In the genomic region with DNA sequence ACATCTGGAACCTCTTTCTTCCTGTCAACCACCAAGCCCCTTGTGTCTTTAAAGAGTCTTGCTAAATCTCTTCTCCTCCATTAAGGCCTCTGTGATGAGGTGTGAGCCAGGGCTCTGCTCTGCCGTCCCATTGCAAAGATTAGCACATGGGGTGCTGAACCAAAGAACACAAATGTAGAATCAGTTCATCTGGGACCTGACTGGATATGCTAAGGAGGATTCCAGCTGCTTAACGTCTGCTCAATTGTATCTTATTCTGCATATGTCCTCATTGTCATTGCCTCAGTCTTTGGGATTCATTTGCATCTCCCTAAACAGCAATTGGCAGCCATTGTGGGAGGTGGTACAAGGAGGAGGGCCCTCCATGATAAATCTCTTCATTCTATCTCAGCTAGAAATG, we compare ENCODE assay signal across 19 cellular contexts.
DNase-seq lines count a peak whose midpoint lies in the region; ATAC-seq and TF ChIP-seq lines count a peak whose summit lies in the region.
"Had no signal": no experiment of that assay in that cellular context is flagged by ENCODE, and none has a peak within 500 bp of the region (broad histone marks: within the 10 kb centered on the region; RNA-seq: fewer than 3 reads in every experiment).

No MANE protein-coding gene starts in this region.

- H3K27me3 Mint-ChIP-seq in H9 (ENCODE audit: low read depth) (peaks cover 5% of the 10 kb centered on the region; the same call in 1 of the 2 replicates), glutamatergic neuron (ENCODE audit: unreplicated experiment) (no peaks in the 10 kb centered on the region)

- no peaks in the 10 kb centered on the region for H3K36me3 ChIP-seq in NT2/D1 (ENCODE audit: insufficient read depth, insufficient read length, low read length)
- H3K36me3 ChIP-seq in mesendoderm (ENCODE audit: control insufficient read depth, insufficient read depth, low read length): no peaks in the 10 kb centered on the region
- H3K36me3 ChIP-seq in Peyer's patch: no peaks in the 10 kb centered on the region
- no peaks in the 10 kb centered on the region for H3K36me3 ChIP-seq in adrenal gland (replicated peaks in 1 of 2)
- H3K36me3 ChIP-seq in hepatocyte (replicated peaks; ENCODE audit: insufficient read depth, low read depth): no peaks in the 10 kb centered on the region

- H3K9me3 Mint-ChIP-seq in H9: no peaks in the 10 kb centered on the region
- H3K9me3 Mint-ChIP-seq in glutamatergic neuron (ENCODE audit: unreplicated experiment): no peaks in the 10 kb centered on the region

- H3K27me3 ChIP-seq in H9 (ENCODE audit: insufficient read depth, low read length): no peaks in the 10 kb centered on the region
- no peaks in the 10 kb centered on the region for H3K27me3 ChIP-seq in NT2/D1 (ENCODE audit: insufficient read depth, insufficient read length)
- H3K27me3 ChIP-seq in mesendoderm (ENCODE audit: insufficient read depth, low read length, poor library complexity): no peaks in the 10 kb centered on the region
- H3K27me3 ChIP-seq in Peyer's patch: no peaks in the 10 kb centered on the region
- no peaks in the 10 kb centered on the region for H3K27me3 ChIP-seq in adrenal gland
- no peaks in the 10 kb centered on the region for H3K27me3 ChIP-seq in hepatocyte

- H3K4me1 ChIP-seq in H9 (ENCODE audit: insufficient read depth, low read length): peaks cover 5% of the 10 kb centered on the region; the same call in 1 of the 2 replicates
- H3K4me1 ChIP-seq in NT2/D1 (ENCODE audit: insufficient read depth, insufficient read length): no peaks in the 10 kb centered on the region
- H3K4me1 ChIP-seq in mesendoderm (ENCODE audit: control insufficient read depth, low read depth, low read length): no peaks in the 10 kb centered on the region
- no peaks in the 10 kb centered on the region for H3K4me1 ChIP-seq in Peyer's patch
- H3K4me1 ChIP-seq in adrenal gland (replicated peaks in 1 of 2): no peaks in the 10 kb centered on the region
- no peaks in the 10 kb centered on the region for H3K4me1 ChIP-seq in hepatocyte (ENCODE audit: insufficient read depth)

- H2BK5ac ChIP-seq in H9 (ENCODE audit: insufficient read length, low read length): no peak overlapping the region
- H2BK5ac ChIP-seq in mesendoderm (ENCODE audit: low read length): no peak overlapping the region

- H3K79me1 ChIP-seq in H9 (ENCODE audit: insufficient read depth, low read depth, low read length, poor library complexity, severe bottlenecking): no peaks in the 10 kb centered on the region
- no peaks in the 10 kb centered on the region for H3K79me1 ChIP-seq in mesendoderm (ENCODE audit: low read length)

- no peak overlapping the region for H2BK120ac ChIP-seq in H9 (ENCODE audit: low read depth, low read length, poor library complexity, severe bottlenecking)
- no peak overlapping the region for H2BK120ac ChIP-seq in mesendoderm (ENCODE audit: low read depth, low read length)

- WGBS in H9 (ENCODE audit: extremely low coverage, insufficient read length, low lambda C conversion rate): no CpG with 5 or more reads among the region's 2 CpGs
- no CpG with 5 or more reads among the region's 2 CpGs for WGBS in mesendoderm (ENCODE audit: extremely low coverage, insufficient coverage, low lambda C conversion rate)
- 49 to 64% (median 56%) methylated on average over 2 of the region's 2 CpGs for WGBS in adrenal gland, 4 donors
- 46% methylated on average over 2 of the region's 2 CpGs for WGBS in hepatocyte (ENCODE audit: low lambda C conversion rate, missing lambda C conversion rate)

- H3K27ac Mint-ChIP-seq in H9 (peak overlapping the region; percentile 46 to 53 (median 53); a peak in 5 of 7 replicates), glutamatergic neuron (ENCODE audit: unreplicated experiment) (peak overlapping the region; percentile 2)

- no peak overlapping the region for H4K5ac ChIP-seq in H9 (ENCODE audit: insufficient read length, low read depth, low read length)
- H4K5ac ChIP-seq in mesendoderm (ENCODE audit: low read length): no peak overlapping the region

- peaks cover 17 to 19% of the 10 kb centered on the region in 2 experiments for H3K4me1 Mint-ChIP-seq in H9
- peaks cover 7% of the 10 kb centered on the region for H3K4me1 Mint-ChIP-seq in glutamatergic neuron (ENCODE audit: low read depth, unreplicated experiment)

- TF ChIP-seq POLR2A in Peyer's patch (IDR thresholded peaks at IDR 0.05): no peak
- no peak for TF ChIP-seq POLR2A in adrenal gland (IDR thresholded peaks at IDR 0.05)

- H3K4ac ChIP-seq in H9 (ENCODE audit: low read depth, low read length) (no peak overlapping the region), mesendoderm (ENCODE audit: low read depth, low read length) (no peak overlapping the region)

- H3K9me3 ChIP-seq in H9 (ENCODE audit: control insufficient read depth, low read depth, low read length) (no peaks in the 10 kb centered on the region), NT2/D1 (ENCODE audit: insufficient read depth, low read length) (no peaks in the 10 kb centered on the region), Peyer's patch (no peaks in the 10 kb centered on the region), adrenal gland (replicated peaks in 1 of 3) (no peaks in the 10 kb centered on the region), hepatocyte (ENCODE audit: low read depth) (no peaks in the 10 kb centered on the region)

- H3K18ac ChIP-seq in H9 (ENCODE audit: insufficient read length, low read depth, low read length) (peak overlapping the region; percentile 32), mesendoderm (ENCODE audit: low read length) (no peak overlapping the region)

- H3K27ac ChIP-seq in H9 (ENCODE audit: insufficient read length, low read depth, low read length): no peak overlapping the region
- no peak overlapping the region for H3K27ac ChIP-seq in mesendoderm (ENCODE audit: low read depth, low read length)
- no peak overlapping the region for H3K27ac ChIP-seq in Peyer's patch
- no peak overlapping the region for H3K27ac ChIP-seq in adrenal gland
- H3K27ac ChIP-seq in hepatocyte: no peak overlapping the region
- H3K27ac ChIP-seq: GM23248 had no signal

- H2AK5ac ChIP-seq in H9 (ENCODE audit: insufficient read length, low read length) (no peak overlapping the region), mesendoderm (ENCODE audit: low read length) (no peak overlapping the region)

- no peaks in the 10 kb centered on the region for H3K23me2 ChIP-seq in H9 (ENCODE audit: insufficient read length, low read depth, low read length, poor library complexity, severe bottlenecking)

- H3K79me2 ChIP-seq in H9 (ENCODE audit: insufficient read depth, low read length) (no peaks in the 10 kb centered on the region), mesendoderm (ENCODE audit: control insufficient read depth, insufficient read depth, low read length) (no peaks in the 10 kb centered on the region), hepatocyte (no peaks in the 10 kb centered on the region)

- no peak overlapping the region for H3K4me3 ChIP-seq in NT2/D1 (ENCODE audit: insufficient read length, low read depth)
- no peak overlapping the region for H3K4me3 ChIP-seq in mesendoderm (ENCODE audit: low read length)
- H3K4me3 ChIP-seq in Peyer's patch: no peak overlapping the region
- no peak overlapping the region for H3K4me3 ChIP-seq in adrenal gland
- no peak overlapping the region for H3K4me3 ChIP-seq in hepatocyte
- H3K4me3 ChIP-seq: GM23248, K562 had no signal

- TF ChIP-seq CTCF in H9 (conservative IDR thresholded peaks at IDR 0.05) (no peak), glutamatergic neuron (IDR thresholded peaks at IDR 0.05; ENCODE audit: partially characterized antibody, unreplicated experiment) (no peak), Peyer's patch (IDR thresholded peaks at IDR 0.05) (no peak), adrenal gland (IDR thresholded peaks at IDR 0.05) (no peak), hepatocyte (IDR thresholded peaks at IDR 0.05; ENCODE audit: poor library complexity) (no peak)

- H4K8ac ChIP-seq in H9 (replicated peaks; ENCODE audit: insufficient read length, low read depth, low read length) (no peak overlapping the region), mesendoderm (ENCODE audit: low read depth, low read length) (no peak overlapping the region)

- no peak overlapping the region for H2AFZ ChIP-seq in H9 (ENCODE audit: low read length)
- H2AFZ ChIP-seq in hepatocyte: no peak overlapping the region
- H2AFZ ChIP-seq: GM23248 had no signal

- H3K14ac ChIP-seq in H9 (ENCODE audit: insufficient read depth, low read length): no peak overlapping the region

- H3K36me3 Mint-ChIP-seq in H9 (ENCODE audit: insufficient read depth in 1 of 3, low read depth in 3 of 3) (no peaks in the 10 kb centered on the region; a peak in 1 of 7 replicates), glutamatergic neuron (ENCODE audit: unreplicated experiment) (no peaks in the 10 kb centered on the region)

- H2BK12ac ChIP-seq in H9 (ENCODE audit: insufficient read length, low read depth, low read length): no peak overlapping the region

- H2BK20ac ChIP-seq in H9 (ENCODE audit: low read depth, low read length, poor library complexity, severe bottlenecking): no peak overlapping the region

- H3K56ac ChIP-seq in H9 (ENCODE audit: insufficient read length, low read depth, low read length) (no peak overlapping the region), mesendoderm (ENCODE audit: low read length) (no peak overlapping the region)

- no peak overlapping the region for H2BK15ac ChIP-seq in H9 (ENCODE audit: low read depth, low read length)
- no peak overlapping the region for H2BK15ac ChIP-seq in mesendoderm (replicated peaks; ENCODE audit: low read depth)

- H3K23ac ChIP-seq in H9 (ENCODE audit: insufficient read length, low read depth, low read length) (no peak overlapping the region), mesendoderm (ENCODE audit: low read length) (no peak overlapping the region)

- H3K4me3 Mint-ChIP-seq in H9 (no peak overlapping the region), glutamatergic neuron (ENCODE audit: unreplicated experiment) (no peak overlapping the region)

- H3K9ac ChIP-seq in H9 (ENCODE audit: extremely low read depth, insufficient read length, low read length) (no peak overlapping the region), NT2/D1 (ENCODE audit: insufficient read length, low read depth) (no peak overlapping the region), mesendoderm (ENCODE audit: low read length) (no peak overlapping the region)
- H3K9ac ChIP-seq: GM23248 had no signal

- H3K9me2 ChIP-seq in hepatocyte (replicated peaks; ENCODE audit: insufficient read depth): no peaks in the 10 kb centered on the region

- H3K4me2 ChIP-seq in H9 (ENCODE audit: insufficient read depth, insufficient read length, low read length): no peak overlapping the region
- H3K4me2 ChIP-seq in mesendoderm (ENCODE audit: low read length): no peak overlapping the region
- H3K4me2 ChIP-seq in hepatocyte: no peak overlapping the region

- H3T11ph ChIP-seq in H9 (ENCODE audit: low read length): no peak overlapping the region

- ATAC-seq in GM21367 (IDR thresholded peaks at IDR 0.05; ENCODE audit: unreplicated experiment): no peak
- ATAC-seq: HCT116, K562, Panc1 had no signal

- H4K91ac ChIP-seq in H9 (ENCODE audit: insufficient read length, low read depth, low read length): no peak overlapping the region

- intact Hi-C loops in adrenal gland (cut with DNase I): no loop called here

- H4K20me1 ChIP-seq in H9 (ENCODE audit: control insufficient read depth, insufficient read depth, insufficient read length): no peaks in the 10 kb centered on the region
- H4K20me1 ChIP-seq in hepatocyte (ENCODE audit: insufficient read depth, poor library complexity, severe bottlenecking): no peaks in the 10 kb centered on the region

- DNase-seq in H9: peak; percentile 32
- peak; percentile 64 for DNase-seq in NT2/D1 (ENCODE audit: low read depth, low spot score)
- DNase-seq in glutamatergic neuron: no peak
- DNase-seq in mesendoderm: peak; percentile 23
- no peak for DNase-seq in Peyer's patch
- no peak for DNase-seq in adrenal gland
- DNase-seq in hepatocyte (ENCODE audit: low spot score): no peak
- DNase-seq: Calu3, NCI-H1105 treated with DMSO at 0.1 percent for 48 hours, NCI-H146, NCI-H1930, NCI-H446, NCI-H526 treated with DMSO at 0.1 percent for 48 hours, SHP77 treated with DMSO at 0.1 percent for 48 hours had no signal

Comparison
In these comparisons a context has a peak if more than half of its experiments do, and no peak if none do; other contexts are left out.
1. DNase-seq: peak in H9 (single experiment), NT2/D1 (single experiment) and mesendoderm (single experiment); none in glutamatergic neuron (single experiment), Peyer's patch (0 of 3), adrenal gland (0 of 7) and hepatocyte (single experiment).